In the genomic region with DNA sequence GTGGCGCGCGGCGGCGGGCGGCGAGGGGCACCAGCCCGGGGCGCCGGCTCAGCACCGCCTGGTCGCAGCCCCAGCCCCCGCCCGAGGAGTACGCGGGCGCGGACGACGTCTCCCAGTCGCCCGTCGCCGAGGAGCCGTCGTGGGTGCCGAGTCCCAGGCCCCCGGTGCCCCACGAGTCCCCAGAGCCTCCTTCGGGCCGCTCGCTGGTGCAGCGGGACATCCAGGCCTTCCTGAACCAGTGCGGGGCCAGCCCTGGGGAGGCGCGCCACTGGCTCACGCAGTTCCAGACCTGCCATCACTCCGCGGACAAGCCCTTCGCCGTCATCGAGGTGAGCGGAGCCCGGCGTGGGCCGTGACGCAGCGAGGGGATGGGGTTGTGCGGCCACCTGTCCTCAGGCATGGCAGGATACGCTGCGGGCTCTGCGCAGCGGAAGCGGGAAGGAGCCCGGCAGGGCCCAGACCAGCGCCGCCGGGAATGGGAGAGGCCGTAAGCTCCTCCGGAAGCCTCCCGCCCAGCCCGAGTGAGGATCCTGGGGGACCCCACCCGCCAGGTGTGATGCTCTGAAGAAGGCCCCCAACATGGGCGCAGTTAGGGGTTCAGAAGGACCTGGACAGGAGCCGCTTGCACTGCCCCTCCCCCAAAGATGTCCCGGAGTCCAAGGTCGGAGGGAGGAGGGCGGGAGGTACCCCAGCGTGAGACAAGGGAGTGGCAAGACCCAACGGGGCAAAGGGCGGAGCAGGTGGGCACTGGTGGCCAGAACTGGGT, we compare ENCODE assay signal across 2 cellular contexts.
TF ChIP-seq lines count a peak whose summit lies in the region.

No MANE protein-coding gene starts in this region.

TF ChIP-seq in SK-N-SH, 30 proteins besides CTCF, POLR2A, EP300 and RAD21 (continued from another document):
- TF ChIP-seq, protein P1, sequence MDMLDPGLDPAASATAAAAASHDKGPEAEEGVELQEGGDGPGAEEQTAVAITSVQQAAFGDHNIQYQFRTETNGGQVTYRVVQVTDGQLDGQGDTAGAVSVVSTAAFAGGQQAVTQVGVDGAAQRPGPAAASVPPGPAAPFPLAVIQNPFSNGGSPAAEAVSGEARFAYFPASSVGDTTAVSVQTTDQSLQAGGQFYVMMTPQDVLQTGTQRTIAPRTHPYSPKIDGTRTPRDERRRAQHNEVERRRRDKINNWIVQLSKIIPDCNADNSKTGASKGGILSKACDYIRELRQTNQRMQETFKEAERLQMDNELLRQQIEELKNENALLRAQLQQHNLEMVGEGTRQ (IDR thresholded peaks at IDR 0.05; ENCODE audit: borderline replicate concordance, low read depth, low read length): no peak
TF ChIP-seq in SK-N-SH: peak in this region for 0.

TF ChIP-seq in SK-N-SH treated with all-trans-retinoic acid at 6 μM for 48 hours, 23 proteins besides CTCF, POLR2A, EP300 and RAD21 (continued from another document):
- TF ChIP-seq, protein P2, sequence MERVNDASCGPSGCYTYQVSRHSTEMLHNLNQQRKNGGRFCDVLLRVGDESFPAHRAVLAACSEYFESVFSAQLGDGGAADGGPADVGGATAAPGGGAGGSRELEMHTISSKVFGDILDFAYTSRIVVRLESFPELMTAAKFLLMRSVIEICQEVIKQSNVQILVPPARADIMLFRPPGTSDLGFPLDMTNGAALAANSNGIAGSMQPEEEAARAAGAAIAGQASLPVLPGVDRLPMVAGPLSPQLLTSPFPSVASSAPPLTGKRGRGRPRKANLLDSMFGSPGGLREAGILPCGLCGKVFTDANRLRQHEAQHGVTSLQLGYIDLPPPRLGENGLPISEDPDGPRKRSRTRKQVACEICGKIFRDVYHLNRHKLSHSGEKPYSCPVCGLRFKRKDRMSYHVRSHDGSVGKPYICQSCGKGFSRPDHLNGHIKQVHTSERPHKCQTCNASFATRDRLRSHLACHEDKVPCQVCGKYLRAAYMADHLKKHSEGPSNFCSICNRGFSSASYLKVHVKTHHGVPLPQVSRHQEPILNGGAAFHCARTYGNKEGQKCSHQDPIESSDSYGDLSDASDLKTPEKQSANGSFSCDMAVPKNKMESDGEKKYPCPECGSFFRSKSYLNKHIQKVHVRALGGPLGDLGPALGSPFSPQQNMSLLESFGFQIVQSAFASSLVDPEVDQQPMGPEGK (CRISPR knock-in tag; IDR thresholded peaks at IDR 0.05; ENCODE audit: borderline replicate concordance): no peak
- TF ChIP-seq ISL1 (CRISPR knock-in tag; IDR thresholded peaks at IDR 0.05): no peak
- TF ChIP-seq PPARA (CRISPR knock-in tag; IDR thresholded peaks at IDR 0.05; ENCODE audit: borderline replicate concordance): no peak
- TF ChIP-seq TOX (CRISPR knock-in tag; IDR thresholded peaks at IDR 0.05; ENCODE audit: borderline replicate concordance): no peak
- no peak for TF ChIP-seq CSDC2 (CRISPR knock-in tag; IDR thresholded peaks at IDR 0.05)
- TF ChIP-seq ARNTL (CRISPR knock-in tag; IDR thresholded peaks at IDR 0.05; ENCODE audit: borderline replicate concordance, low read depth): no peak
- no peak for TF ChIP-seq BACH2 (CRISPR knock-in tag; IDR thresholded peaks at IDR 0.05; ENCODE audit: borderline replicate concordance)
- no peak for TF ChIP-seq OSR1 (CRISPR knock-in tag; IDR thresholded peaks at IDR 0.05)
